ENCODE assay signal across 1 cellular context in the genomic region with DNA sequence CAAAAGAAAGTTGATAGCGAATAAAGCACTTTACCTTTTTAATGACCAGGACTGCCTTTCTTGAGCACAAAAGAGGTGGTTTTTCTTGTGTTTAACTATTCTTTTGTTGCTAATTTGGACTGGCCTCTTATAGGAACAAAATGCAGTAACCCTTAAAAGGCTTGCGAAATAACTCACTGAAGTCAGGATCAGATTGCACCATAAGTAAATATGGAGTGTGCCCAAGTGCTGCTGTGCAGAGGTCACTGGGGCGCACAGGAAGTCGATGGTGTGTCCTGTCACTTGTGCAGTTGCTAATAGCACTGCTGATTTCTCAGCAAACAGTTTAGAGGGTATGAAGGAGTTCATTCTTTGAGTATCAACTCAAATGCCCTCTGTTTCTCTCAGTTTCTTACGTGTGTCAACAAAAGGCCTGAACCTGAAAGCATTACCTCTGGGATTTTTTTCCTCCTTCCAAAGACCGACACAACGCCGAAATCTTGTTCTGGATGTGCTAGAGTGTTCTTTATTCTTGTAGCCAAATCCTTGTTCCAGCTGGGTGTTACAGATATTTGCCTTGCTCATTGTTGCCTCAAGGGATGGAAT.
TF ChIP-seq lines count a peak whose summit lies in the region.

No MANE protein-coding gene starts in this region.

TF ChIP-seq in HepG2, 621 proteins besides CTCF, POLR2A, EP300 and RAD21 (continued from another document and continues in another):
- TF ChIP-seq HMG20A (CRISPR knock-in tag; IDR thresholded peaks at IDR 0.05; ENCODE audit: borderline replicate concordance) (peak; percentile 99), SRSF1 (optimal IDR thresholded peaks at IDR 0.05; ENCODE audit: low read depth, low read length) (no peak), SMC3 (IDR thresholded peaks at IDR 0.05; ENCODE audit: low read length) (peak; percentile 67; the same call in 1 of the 2 replicates), KMT2B (CRISPR knock-in tag; IDR thresholded peaks at IDR 0.05) (no peak; the same call in 1 of the 2 replicates), ZNF713 (CRISPR knock-in tag; IDR thresholded peaks at IDR 0.05) (no peak), HNRNPH1 (optimal IDR thresholded peaks at IDR 0.05; ENCODE audit: low read depth, low read length) (no peak), ZNF234 (CRISPR knock-in tag; conservative IDR thresholded peaks at IDR 0.05) (no peak), ZNF678 (CRISPR knock-in tag; IDR thresholded peaks at IDR 0.05) (0 out of 2 replicates have a peak, but pooled peaks have one; percentile 42), YEATS2 (CRISPR knock-in tag; IDR thresholded peaks at IDR 0.05; ENCODE audit: borderline replicate concordance) (peak; percentile 80; the same call in 1 of the 2 replicates), ZNF879 (CRISPR knock-in tag; IDR thresholded peaks at IDR 0.05) (no peak), DNMT3B (CRISPR knock-in tag; conservative IDR thresholded peaks at IDR 0.05) (peak; percentile 80; the same call in 1 of the 2 replicates), ZNF772 (CRISPR knock-in tag; IDR thresholded peaks at IDR 0.05) (peak; percentile 87; the same call in 1 of the 2 replicates), RXRB (CRISPR knock-in tag; IDR thresholded peaks at IDR 0.05; ENCODE audit: borderline replicate concordance) (peak; percentile 99), HNF4G (IDR thresholded peaks at IDR 0.05; ENCODE audit: borderline replicate concordance, low read depth, low read length) (peak; percentile 99), HNF4G (CRISPR knock-in tag; IDR thresholded peaks at IDR 0.05; ENCODE audit: borderline replicate concordance, low read depth) (peak; percentile 94), MXD4 (CRISPR knock-in tag; IDR thresholded peaks at IDR 0.05) (peak; percentile 72; the same call in 1 of the 2 replicates), U2AF1 (optimal IDR thresholded peaks at IDR 0.05; ENCODE audit: low read depth, low read length) (no peak), RBFOX2 (IDR thresholded peaks at IDR 0.05; ENCODE audit: low read depth, low read length) (no peak), ZSCAN9 (CRISPR knock-in tag; IDR thresholded peaks at IDR 0.05; ENCODE audit: borderline replicate concordance) (peak; percentile 96), NR2F6 (IDR thresholded peaks at IDR 0.05) (peak; percentile 99), NR2F6 (CRISPR knock-in tag; IDR thresholded peaks at IDR 0.05) (peak; percentile 98), GATAD2A (CRISPR knock-in tag; IDR thresholded peaks at IDR 0.05) (peak; percentile 100), KAT7 (CRISPR knock-in tag; IDR thresholded peaks at IDR 0.05; ENCODE audit: borderline replicate concordance) (peak; percentile 87), NFE2L1 (CRISPR knock-in tag; IDR thresholded peaks at IDR 0.05; ENCODE audit: borderline replicate concordance) (no peak), NCOA1 (CRISPR knock-in tag; IDR thresholded peaks at IDR 0.05) (peak; percentile 81; the same call in 1 of the 2 replicates), NCOR1 (IDR thresholded peaks at IDR 0.05; ENCODE audit: borderline replicate concordance, low read length) (peak; percentile 98), MED13 (CRISPR knock-in tag; IDR thresholded peaks at IDR 0.05) (peak; percentile 93; the same call in 1 of the 2 replicates), TCF12 (IDR thresholded peaks at IDR 0.05) (no peak), TCF12 (CRISPR knock-in tag; IDR thresholded peaks at IDR 0.05) (peak; percentile 80; the same call in 1 of the 2 replicates), ZNF354B (CRISPR knock-in tag; IDR thresholded peaks at IDR 0.05) (no peak)
- TF ChIP-seq, protein P1, sequence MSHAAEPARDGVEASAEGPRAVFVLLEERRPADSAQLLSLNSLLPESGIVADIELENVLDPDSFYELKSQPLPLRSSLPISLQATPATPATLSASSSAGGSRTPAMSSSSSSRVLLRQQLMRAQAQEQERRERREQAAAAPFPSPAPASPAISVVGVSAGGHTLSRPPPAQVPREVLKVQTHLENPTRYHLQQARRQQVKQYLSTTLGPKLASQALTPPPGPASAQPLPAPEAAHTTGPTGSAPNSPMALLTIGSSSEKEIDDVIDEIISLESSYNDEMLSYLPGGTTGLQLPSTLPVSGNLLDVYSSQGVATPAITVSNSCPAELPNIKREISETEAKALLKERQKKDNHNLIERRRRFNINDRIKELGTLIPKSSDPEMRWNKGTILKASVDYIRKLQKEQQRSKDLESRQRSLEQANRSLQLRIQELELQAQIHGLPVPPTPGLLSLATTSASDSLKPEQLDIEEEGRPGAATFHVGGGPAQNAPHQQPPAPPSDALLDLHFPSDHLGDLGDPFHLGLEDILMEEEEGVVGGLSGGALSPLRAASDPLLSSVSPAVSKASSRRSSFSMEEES (CRISPR knock-in tag; IDR thresholded peaks at IDR 0.05) = peak; percentile 78
- TF ChIP-seq, protein P2, sequence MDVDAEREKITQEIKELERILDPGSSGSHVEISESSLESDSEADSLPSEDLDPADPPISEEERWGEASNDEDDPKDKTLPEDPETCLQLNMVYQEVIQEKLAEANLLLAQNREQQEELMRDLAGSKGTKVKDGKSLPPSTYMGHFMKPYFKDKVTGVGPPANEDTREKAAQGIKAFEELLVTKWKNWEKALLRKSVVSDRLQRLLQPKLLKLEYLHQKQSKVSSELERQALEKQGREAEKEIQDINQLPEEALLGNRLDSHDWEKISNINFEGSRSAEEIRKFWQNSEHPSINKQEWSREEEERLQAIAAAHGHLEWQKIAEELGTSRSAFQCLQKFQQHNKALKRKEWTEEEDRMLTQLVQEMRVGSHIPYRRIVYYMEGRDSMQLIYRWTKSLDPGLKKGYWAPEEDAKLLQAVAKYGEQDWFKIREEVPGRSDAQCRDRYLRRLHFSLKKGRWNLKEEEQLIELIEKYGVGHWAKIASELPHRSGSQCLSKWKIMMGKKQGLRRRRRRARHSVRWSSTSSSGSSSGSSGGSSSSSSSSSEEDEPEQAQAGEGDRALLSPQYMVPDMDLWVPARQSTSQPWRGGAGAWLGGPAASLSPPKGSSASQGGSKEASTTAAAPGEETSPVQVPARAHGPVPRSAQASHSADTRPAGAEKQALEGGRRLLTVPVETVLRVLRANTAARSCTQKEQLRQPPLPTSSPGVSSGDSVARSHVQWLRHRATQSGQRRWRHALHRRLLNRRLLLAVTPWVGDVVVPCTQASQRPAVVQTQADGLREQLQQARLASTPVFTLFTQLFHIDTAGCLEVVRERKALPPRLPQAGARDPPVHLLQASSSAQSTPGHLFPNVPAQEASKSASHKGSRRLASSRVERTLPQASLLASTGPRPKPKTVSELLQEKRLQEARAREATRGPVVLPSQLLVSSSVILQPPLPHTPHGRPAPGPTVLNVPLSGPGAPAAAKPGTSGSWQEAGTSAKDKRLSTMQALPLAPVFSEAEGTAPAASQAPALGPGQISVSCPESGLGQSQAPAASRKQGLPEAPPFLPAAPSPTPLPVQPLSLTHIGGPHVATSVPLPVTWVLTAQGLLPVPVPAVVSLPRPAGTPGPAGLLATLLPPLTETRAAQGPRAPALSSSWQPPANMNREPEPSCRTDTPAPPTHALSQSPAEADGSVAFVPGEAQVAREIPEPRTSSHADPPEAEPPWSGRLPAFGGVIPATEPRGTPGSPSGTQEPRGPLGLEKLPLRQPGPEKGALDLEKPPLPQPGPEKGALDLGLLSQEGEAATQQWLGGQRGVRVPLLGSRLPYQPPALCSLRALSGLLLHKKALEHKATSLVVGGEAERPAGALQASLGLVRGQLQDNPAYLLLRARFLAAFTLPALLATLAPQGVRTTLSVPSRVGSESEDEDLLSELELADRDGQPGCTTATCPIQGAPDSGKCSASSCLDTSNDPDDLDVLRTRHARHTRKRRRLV (CRISPR knock-in tag; IDR thresholded peaks at IDR 0.05) = no peak
- TF ChIP-seq, protein P3, sequence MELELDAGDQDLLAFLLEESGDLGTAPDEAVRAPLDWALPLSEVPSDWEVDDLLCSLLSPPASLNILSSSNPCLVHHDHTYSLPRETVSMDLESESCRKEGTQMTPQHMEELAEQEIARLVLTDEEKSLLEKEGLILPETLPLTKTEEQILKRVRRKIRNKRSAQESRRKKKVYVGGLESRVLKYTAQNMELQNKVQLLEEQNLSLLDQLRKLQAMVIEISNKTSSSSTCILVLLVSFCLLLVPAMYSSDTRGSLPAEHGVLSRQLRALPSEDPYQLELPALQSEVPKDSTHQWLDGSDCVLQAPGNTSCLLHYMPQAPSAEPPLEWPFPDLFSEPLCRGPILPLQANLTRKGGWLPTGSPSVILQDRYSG (CRISPR knock-in tag; IDR thresholded peaks at IDR 0.05) = no peak
- TF ChIP-seq, protein P4, sequence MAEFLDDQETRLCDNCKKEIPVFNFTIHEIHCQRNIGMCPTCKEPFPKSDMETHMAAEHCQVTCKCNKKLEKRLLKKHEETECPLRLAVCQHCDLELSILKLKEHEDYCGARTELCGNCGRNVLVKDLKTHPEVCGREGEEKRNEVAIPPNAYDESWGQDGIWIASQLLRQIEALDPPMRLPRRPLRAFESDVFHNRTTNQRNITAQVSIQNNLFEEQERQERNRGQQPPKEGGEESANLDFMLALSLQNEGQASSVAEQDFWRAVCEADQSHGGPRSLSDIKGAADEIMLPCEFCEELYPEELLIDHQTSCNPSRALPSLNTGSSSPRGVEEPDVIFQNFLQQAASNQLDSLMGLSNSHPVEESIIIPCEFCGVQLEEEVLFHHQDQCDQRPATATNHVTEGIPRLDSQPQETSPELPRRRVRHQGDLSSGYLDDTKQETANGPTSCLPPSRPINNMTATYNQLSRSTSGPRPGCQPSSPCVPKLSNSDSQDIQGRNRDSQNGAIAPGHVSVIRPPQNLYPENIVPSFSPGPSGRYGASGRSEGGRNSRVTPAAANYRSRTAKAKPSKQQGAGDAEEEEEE (CRISPR knock-in tag; IDR thresholded peaks at IDR 0.05; ENCODE audit: borderline replicate concordance) = no peak
- TF ChIP-seq, protein P5, sequence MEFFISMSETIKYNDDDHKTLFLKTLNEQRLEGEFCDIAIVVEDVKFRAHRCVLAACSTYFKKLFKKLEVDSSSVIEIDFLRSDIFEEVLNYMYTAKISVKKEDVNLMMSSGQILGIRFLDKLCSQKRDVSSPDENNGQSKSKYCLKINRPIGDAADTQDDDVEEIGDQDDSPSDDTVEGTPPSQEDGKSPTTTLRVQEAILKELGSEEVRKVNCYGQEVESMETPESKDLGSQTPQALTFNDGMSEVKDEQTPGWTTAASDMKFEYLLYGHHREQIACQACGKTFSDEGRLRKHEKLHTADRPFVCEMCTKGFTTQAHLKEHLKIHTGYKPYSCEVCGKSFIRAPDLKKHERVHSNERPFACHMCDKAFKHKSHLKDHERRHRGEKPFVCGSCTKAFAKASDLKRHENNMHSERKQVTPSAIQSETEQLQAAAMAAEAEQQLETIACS (CRISPR knock-in tag; IDR thresholded peaks at IDR 0.05) = no peak
- TF ChIP-seq, protein P6, sequence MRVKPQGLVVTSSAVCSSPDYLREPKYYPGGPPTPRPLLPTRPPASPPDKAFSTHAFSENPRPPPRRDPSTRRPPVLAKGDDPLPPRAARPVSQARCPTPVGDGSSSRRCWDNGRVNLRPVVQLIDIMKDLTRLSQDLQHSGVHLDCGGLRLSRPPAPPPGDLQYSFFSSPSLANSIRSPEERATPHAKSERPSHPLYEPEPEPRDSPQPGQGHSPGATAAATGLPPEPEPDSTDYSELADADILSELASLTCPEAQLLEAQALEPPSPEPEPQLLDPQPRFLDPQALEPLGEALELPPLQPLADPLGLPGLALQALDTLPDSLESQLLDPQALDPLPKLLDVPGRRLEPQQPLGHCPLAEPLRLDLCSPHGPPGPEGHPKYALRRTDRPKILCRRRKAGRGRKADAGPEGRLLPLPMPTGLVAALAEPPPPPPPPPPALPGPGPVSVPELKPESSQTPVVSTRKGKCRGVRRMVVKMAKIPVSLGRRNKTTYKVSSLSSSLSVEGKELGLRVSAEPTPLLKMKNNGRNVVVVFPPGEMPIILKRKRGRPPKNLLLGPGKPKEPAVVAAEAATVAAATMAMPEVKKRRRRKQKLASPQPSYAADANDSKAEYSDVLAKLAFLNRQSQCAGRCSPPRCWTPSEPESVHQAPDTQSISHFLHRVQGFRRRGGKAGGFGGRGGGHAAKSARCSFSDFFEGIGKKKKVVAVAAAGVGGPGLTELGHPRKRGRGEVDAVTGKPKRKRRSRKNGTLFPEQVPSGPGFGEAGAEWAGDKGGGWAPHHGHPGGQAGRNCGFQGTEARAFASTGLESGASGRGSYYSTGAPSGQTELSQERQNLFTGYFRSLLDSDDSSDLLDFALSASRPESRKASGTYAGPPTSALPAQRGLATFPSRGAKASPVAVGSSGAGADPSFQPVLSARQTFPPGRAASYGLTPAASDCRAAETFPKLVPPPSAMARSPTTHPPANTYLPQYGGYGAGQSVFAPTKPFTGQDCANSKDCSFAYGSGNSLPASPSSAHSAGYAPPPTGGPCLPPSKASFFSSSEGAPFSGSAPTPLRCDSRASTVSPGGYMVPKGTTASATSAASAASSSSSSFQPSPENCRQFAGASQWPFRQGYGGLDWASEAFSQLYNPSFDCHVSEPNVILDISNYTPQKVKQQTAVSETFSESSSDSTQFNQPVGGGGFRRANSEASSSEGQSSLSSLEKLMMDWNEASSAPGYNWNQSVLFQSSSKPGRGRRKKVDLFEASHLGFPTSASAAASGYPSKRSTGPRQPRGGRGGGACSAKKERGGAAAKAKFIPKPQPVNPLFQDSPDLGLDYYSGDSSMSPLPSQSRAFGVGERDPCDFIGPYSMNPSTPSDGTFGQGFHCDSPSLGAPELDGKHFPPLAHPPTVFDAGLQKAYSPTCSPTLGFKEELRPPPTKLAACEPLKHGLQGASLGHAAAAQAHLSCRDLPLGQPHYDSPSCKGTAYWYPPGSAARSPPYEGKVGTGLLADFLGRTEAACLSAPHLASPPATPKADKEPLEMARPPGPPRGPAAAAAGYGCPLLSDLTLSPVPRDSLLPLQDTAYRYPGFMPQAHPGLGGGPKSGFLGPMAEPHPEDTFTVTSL (CRISPR knock-in tag; IDR thresholded peaks at IDR 0.05; ENCODE audit: borderline replicate concordance) = peak; percentile 99
- TF ChIP-seq, protein P7, sequence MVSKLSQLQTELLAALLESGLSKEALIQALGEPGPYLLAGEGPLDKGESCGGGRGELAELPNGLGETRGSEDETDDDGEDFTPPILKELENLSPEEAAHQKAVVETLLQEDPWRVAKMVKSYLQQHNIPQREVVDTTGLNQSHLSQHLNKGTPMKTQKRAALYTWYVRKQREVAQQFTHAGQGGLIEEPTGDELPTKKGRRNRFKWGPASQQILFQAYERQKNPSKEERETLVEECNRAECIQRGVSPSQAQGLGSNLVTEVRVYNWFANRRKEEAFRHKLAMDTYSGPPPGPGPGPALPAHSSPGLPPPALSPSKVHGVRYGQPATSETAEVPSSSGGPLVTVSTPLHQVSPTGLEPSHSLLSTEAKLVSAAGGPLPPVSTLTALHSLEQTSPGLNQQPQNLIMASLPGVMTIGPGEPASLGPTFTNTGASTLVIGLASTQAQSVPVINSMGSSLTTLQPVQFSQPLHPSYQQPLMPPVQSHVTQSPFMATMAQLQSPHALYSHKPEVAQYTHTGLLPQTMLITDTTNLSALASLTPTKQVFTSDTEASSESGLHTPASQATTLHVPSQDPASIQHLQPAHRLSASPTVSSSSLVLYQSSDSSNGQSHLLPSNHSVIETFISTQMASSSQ (IDR thresholded peaks at IDR 0.05; ENCODE audit: low read depth) = peak; percentile 83
- TF ChIP-seq, protein P7 (CRISPR knock-in tag; IDR thresholded peaks at IDR 0.05; ENCODE audit: borderline replicate concordance) = peak; percentile 91; the same call in 1 of the 2 replicates
